ENCODE assay signal across 8 cellular contexts in genomic region chr22:33853200-33854097, GRCh38.
DNase-seq lines count a peak whose midpoint lies in the region; ATAC-seq lines count a peak whose summit lies in the region.

No MANE protein-coding gene starts in this region.

- no peaks in the 10 kb centered on the region for H3K9me3 ChIP-seq in skeletal muscle satellite cell (replicated peaks; ENCODE audit: low read length)

- H3K4me1 Mint-ChIP-seq in activated T-cell treated with anti-CD3 and anti-CD28 coated beads, Interleukin-2, amount 50 U/mL, for 4 hours (ENCODE audit: low read depth): peaks cover 11% of the 10 kb centered on the region

- H3K9ac ChIP-seq in skeletal muscle satellite cell (ENCODE audit: low read depth, low read length): peak overlapping the region; percentile 71

- H3K4me1 ChIP-seq in skeletal muscle satellite cell (ENCODE audit: control insufficient read depth, insufficient read depth, low read length): peaks cover 11% of the 10 kb centered on the region

- H3K36me3 Mint-ChIP-seq in activated T-cell treated with anti-CD3 and anti-CD28 coated beads, Interleukin-2, amount 50 U/mL, for 4 hours (ENCODE audit: insufficient read depth): no peaks in the 10 kb centered on the region

- no peaks in the 10 kb centered on the region for H3K36me3 ChIP-seq in skeletal muscle satellite cell (ENCODE audit: insufficient read depth, low read length)

- H3K4me3 Mint-ChIP-seq in activated T-cell treated with anti-CD3 and anti-CD28 coated beads, Interleukin-2, amount 50 U/mL, for 4 hours: peak overlapping the region; percentile 76

- no peaks in the 10 kb centered on the region for H3K9me3 Mint-ChIP-seq in activated T-cell treated with anti-CD3 and anti-CD28 coated beads, Interleukin-2, amount 50 U/mL, for 4 hours

- H3K4me3 ChIP-seq in skeletal muscle satellite cell (ENCODE audit: low read length): peak overlapping the region; percentile 76

- H3K27me3 Mint-ChIP-seq in activated T-cell treated with anti-CD3 and anti-CD28 coated beads, Interleukin-2, amount 50 U/mL, for 4 hours (ENCODE audit: low read depth): no peaks in the 10 kb centered on the region

- DNase-seq in activated T-cell treated with anti-CD3 and anti-CD28 coated beads, Interleukin-2, amount 50 U/mL, for 4 hours: no peak
- DNase-seq in activated T-cell treated with anti-CD3 and anti-CD28 coated beads, Interleukin-2, amount 50 U/mL, for 1 hour: no peak
- DNase-seq in NCI-H2227 (lab: John Stamatoyannopoulos, UW; ENCODE audit: unreplicated experiment) (peak; percentile 37), brain pericyte (ENCODE audit: low read depth, low spot score) (peak; percentile 57), iPS-NIHi11 (ENCODE audit: low spot score) (peak; percentile 30)

- no peaks in the 10 kb centered on the region for H3K27me3 ChIP-seq in skeletal muscle satellite cell (ENCODE audit: control insufficient read depth, insufficient read depth, low read length)

- peak overlapping the region; percentile 83 for H3K4me2 ChIP-seq in skeletal muscle satellite cell (ENCODE audit: low read length)

- ATAC-seq in activated T-cell treated with anti-CD3 and anti-CD28 coated beads, Interleukin-2, amount 50 U/mL, for 4 hours: no peak
- ATAC-seq in HG02759 (IDR thresholded peaks at IDR 0.05; ENCODE audit: unreplicated experiment): peak; percentile 69
- ATAC-seq in HG03520 (IDR thresholded peaks at IDR 0.05; ENCODE audit: unreplicated experiment): no peak

Comparison
In these comparisons a context has a peak if more than half of its experiments do, and no peak if none do; other contexts are left out.
1. DNase-seq: peak in NCI-H2227 (single experiment), brain pericyte (single experiment) and iPS-NIHi11 (single experiment); none in activated T-cell treated with anti-CD3 and anti-CD28 coated beads, Interleukin-2, amount 50 U/mL, for 4 hours (single experiment) and activated T-cell treated with anti-CD3 and anti-CD28 coated beads, Interleukin-2, amount 50 U/mL, for 1 hour (single experiment).